In the genomic region with DNA sequence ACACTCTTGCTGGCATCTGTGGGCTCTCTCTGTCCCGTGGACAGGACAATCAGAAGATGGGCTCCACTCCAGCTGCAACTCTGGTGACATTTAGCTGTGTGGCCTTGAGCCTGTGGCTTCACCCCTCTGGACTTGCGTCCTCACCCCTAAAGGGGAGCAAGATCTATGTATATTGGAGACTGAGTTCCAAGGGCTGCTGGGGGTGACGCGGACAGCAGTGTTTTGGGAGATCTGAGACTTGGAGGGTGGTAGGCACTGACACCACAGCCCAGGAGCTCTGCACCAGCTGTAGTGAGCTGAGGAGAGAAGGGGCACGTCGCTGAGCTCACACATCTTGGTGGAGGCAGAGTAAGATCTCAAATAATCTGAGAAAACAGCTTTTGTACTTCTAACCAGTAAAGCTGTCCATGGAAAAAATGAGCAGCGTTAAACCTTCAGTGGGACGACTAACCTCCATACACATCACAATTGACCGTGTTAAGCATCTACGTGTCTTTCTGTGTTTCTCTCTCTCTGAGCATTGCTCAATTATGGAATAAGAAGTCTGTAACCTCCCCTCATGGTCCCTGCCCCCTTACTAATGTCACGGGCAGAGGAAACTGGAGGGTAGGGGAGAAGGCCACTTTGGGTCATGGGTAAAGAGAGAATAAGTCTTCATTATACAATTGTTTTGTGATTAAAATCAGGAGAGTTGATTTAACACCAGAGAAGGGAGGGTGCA, we compare ENCODE assay signal across 12 cellular contexts.
DNase-seq lines count a peak whose midpoint lies in the region; ATAC-seq lines count a peak whose summit lies in the region.
"Had no signal": no experiment of that assay in that cellular context is flagged by ENCODE, and none has a peak within 500 bp of the region (broad histone marks: within the 10 kb centered on the region; RNA-seq: fewer than 3 reads in every experiment).

No MANE protein-coding gene starts in this region.

- H3K36me3 ChIP-seq in Karpas-422 (ENCODE audit: insufficient read depth, low read length), result no peaks in the 10 kb centered on the region
- H3K36me3 ChIP-seq: upper lobe of left lung had no signal

- H3K4me3 ChIP-seq in Karpas-422 (ENCODE audit: low read length), result no peak overlapping the region
- H3K4me3 ChIP-seq: body of pancreas, upper lobe of left lung had no signal

- peaks cover 2% of the 10 kb centered on the region; the same call in 1 of the 2 replicates for H3K27me3 ChIP-seq in Karpas-422 (ENCODE audit: low read length)
- H3K27me3 ChIP-seq: body of pancreas, upper lobe of left lung had no signal

- H3K4me3 Mint-ChIP-seq in activated naive CD8-positive, alpha-beta T cell, result peak overlapping the region; percentile 71

- H3K9ac ChIP-seq in Karpas-422 (ENCODE audit: low read length), result peak overlapping the region; percentile 42

- no peaks in the 10 kb centered on the region for H3K9me3 Mint-ChIP-seq in activated naive CD8-positive, alpha-beta T cell (ENCODE audit: low read depth)

- H3K27ac ChIP-seq in Karpas-422 (ENCODE audit: low read length), result peak overlapping the region; percentile 47; the same call in 1 of the 2 replicates
- H3K27ac ChIP-seq: body of pancreas had no signal

- H2AFZ ChIP-seq in Karpas-422 (ENCODE audit: low read length), result no peak overlapping the region

- no peaks in the 10 kb centered on the region for H3K9me2 ChIP-seq in Karpas-422 (replicated peaks; ENCODE audit: insufficient read depth, low read length)

- peak overlapping the region; percentile 38 for H3K4me2 ChIP-seq in Karpas-422 (ENCODE audit: low read depth, low read length, poor library complexity, severe bottlenecking)

- peaks cover 67% of the 10 kb centered on the region for H3K4me1 Mint-ChIP-seq in activated naive CD8-positive, alpha-beta T cell (ENCODE audit: low read depth)

- H3K27ac Mint-ChIP-seq in activated naive CD8-positive, alpha-beta T cell, result peak overlapping the region; percentile 30

- ATAC-seq in sciatic nerve, result no peak
- no peak for ATAC-seq in GM18858 (IDR thresholded peaks at IDR 0.05; ENCODE audit: unreplicated experiment)
- ATAC-seq: body of pancreas had no signal

- peak; percentile 67 for DNase-seq in activated CD8-positive, alpha-beta memory T cell treated with anti-CD3 and anti-CD28 coated beads, Interleukin-2, amount 50 U/mL, for 48 hours
- no peak for DNase-seq in activated CD8-positive, alpha-beta memory T cell treated with anti-CD3 and anti-CD28 coated beads for 24 hours
- DNase-seq in Karpas-422 (no peak), sciatic nerve (ENCODE audit: low spot score) (peak; percentile 37), NCI-H1417 (lab: John Stamatoyannopoulos, UW) (no peak), HK-2 (ENCODE audit: unreplicated experiment) (no peak)
- DNase-seq: body of pancreas, NCI-H1930, NCI-H774, upper lobe of left lung had no signal

- H3K79me2 ChIP-seq in Karpas-422 (ENCODE audit: low read length), result no peaks in the 10 kb centered on the region

- intact Hi-C loops in sciatic nerve (cut with DNase I), result no loop called here

- H4K20me1 ChIP-seq in Karpas-422 (ENCODE audit: insufficient read depth, low read depth, low read length), result no peaks in the 10 kb centered on the region

- peaks cover 32% of the 10 kb centered on the region for H3K27me3 Mint-ChIP-seq in activated naive CD8-positive, alpha-beta T cell

- H3K4me1 ChIP-seq in Karpas-422 (ENCODE audit: low read length), result peaks cover 80% of the 10 kb centered on the region

- peaks cover 3% of the 10 kb centered on the region for H3K36me3 Mint-ChIP-seq in activated naive CD8-positive, alpha-beta T cell

- no peaks in the 10 kb centered on the region for H3K9me3 ChIP-seq in Karpas-422 (ENCODE audit: low read length)
- H3K9me3 ChIP-seq: body of pancreas, upper lobe of left lung had no signal

Comparison
In these comparisons a context has a peak if more than half of its experiments do, and no peak if none do; other contexts are left out.
1. DNase-seq: peak in activated CD8-positive, alpha-beta memory T cell treated with anti-CD3 and anti-CD28 coated beads, Interleukin-2, amount 50 U/mL, for 48 hours (single experiment) and sciatic nerve (single experiment); none in activated CD8-positive, alpha-beta memory T cell treated with anti-CD3 and anti-CD28 coated beads for 24 hours (single experiment), Karpas-422 (single experiment), NCI-H1417 (0 of 3) and HK-2 (single experiment).